Comparison of ENCODE assay signal across 9 cellular contexts in genomic region chr15:92879949-92880725, GRCh38. TPM values are rescaled to one million over a fixed set of nuclear protein-coding genes. Genes with fewer than 3 reads are reported as not detected.
DNase-seq lines count a peak whose midpoint lies in the region; ATAC-seq, FAIRE-seq and TF ChIP-seq lines count a peak whose summit lies in the region.
"Had no signal": no experiment of that assay in that cellular context is flagged by ENCODE, and none has a peak within 500 bp of the region (broad histone marks: within the 10 kb centered on the region; RNA-seq: fewer than 3 reads in every experiment).

No MANE protein-coding gene starts in this region.

- H3K27me3 ChIP-seq in ACC112 (ENCODE audit: insufficient read depth, low read length) (no peaks in the 10 kb centered on the region), KMS-11 (ENCODE audit: insufficient read depth, low read depth) (no peaks in the 10 kb centered on the region), K562 (ENCODE audit: control insufficient read depth in 2 of 2, insufficient read depth in 2 of 2, low read length in 2 of 2) (no peaks in the 10 kb centered on the region), neural cell (ENCODE audit: insufficient read depth, low read depth, low read length) (no peaks in the 10 kb centered on the region)

- TF ChIP-seq EP300 in K562 (IDR thresholded peaks at IDR 0.05; ENCODE audit: low read length) = no peak
- TF ChIP-seq EP300 in neural cell (conservative IDR thresholded peaks at IDR 0.05; ENCODE audit: poor library complexity, severe bottlenecking) = no peak

- no peak overlapping the region for H3K4me3 ChIP-seq in ACC112 (ENCODE audit: low read depth, low read length)
- no peak overlapping the region for H3K4me3 ChIP-seq in KMS-11 (IDR thresholded peaks at IDR 0.05; ENCODE audit: insufficient read depth, low read depth, low read length)
- H3K4me3 ChIP-seq in K562 = no peak overlapping the region
- H3K4me3 ChIP-seq in neural cell (ENCODE audit: low read length) = no peak overlapping the region

- H3K79me2 ChIP-seq in ACC112 (ENCODE audit: control insufficient read depth, insufficient read depth, low read length, unreplicated experiment) (peaks cover 26% of the 10 kb centered on the region), KMS-11 (ENCODE audit: insufficient read depth, low read depth) (peaks cover 22% of the 10 kb centered on the region), K562 (ENCODE audit: control insufficient read depth, insufficient read depth, low read length) (peaks cover 40% of the 10 kb centered on the region), neural cell (replicated peaks; ENCODE audit: insufficient read depth, low read length) (peaks cover 35% of the 10 kb centered on the region)

- H2AFZ ChIP-seq in ACC112 (ENCODE audit: low read length, unreplicated experiment) (peak overlapping the region; percentile 84), KMS-11 (ENCODE audit: low read depth) (peak overlapping the region; percentile 9; the same call in 1 of the 2 replicates), K562 (ENCODE audit: low read depth, low read length) (peak overlapping the region; percentile 76), neural cell (ENCODE audit: low read depth, low read length) (no peak overlapping the region)

- H3K9me2 ChIP-seq in neural cell (ENCODE audit: insufficient read depth, low read length) = no peaks in the 10 kb centered on the region

- H3K4me2 ChIP-seq in KMS-11 (peak overlapping the region; percentile 87), K562 (ENCODE audit: insufficient read depth, low read length) (peak overlapping the region; percentile 77), neural cell (ENCODE audit: low read length) (no peak overlapping the region)

- no peaks in the 10 kb centered on the region for H3K9me3 ChIP-seq in K562 (replicated peaks; ENCODE audit: control insufficient read depth, insufficient read depth, low read depth, low read length)
- no peaks in the 10 kb centered on the region for H3K9me3 ChIP-seq in neural cell (ENCODE audit: low read length)

- H4K20me1 ChIP-seq in KMS-11 (ENCODE audit: insufficient read depth) (peaks cover 2% of the 10 kb centered on the region; the same call in 1 of the 2 replicates), K562 (replicated peaks; ENCODE audit: control insufficient read depth, insufficient read depth, low read length) (no peaks in the 10 kb centered on the region), neural cell (ENCODE audit: insufficient read depth) (peaks cover 2% of the 10 kb centered on the region)

- H3K36me3 ChIP-seq in ACC112 (ENCODE audit: insufficient read depth, low read length) (peaks cover 7% of the 10 kb centered on the region), KMS-11 (ENCODE audit: insufficient read depth) (0 out of 2 replicates have a peak, but pooled peaks cover 8% of the 10 kb centered on the region), K562 (ENCODE audit: control insufficient read depth, insufficient read depth, low read length) (peaks cover 14% of the 10 kb centered on the region; the same call in 2 of the 3 replicates), neural cell (ENCODE audit: insufficient read depth, low read length) (no peaks in the 10 kb centered on the region)

- H3K27ac ChIP-seq in ACC112 (ENCODE audit: low read depth, low read length) (no peak overlapping the region), KMS-11 (peak overlapping the region; percentile 89), K562 (ENCODE audit: extremely low read depth, low read depth, low read length) (peak overlapping the region; percentile 85; the same call in 2 of the 3 replicates), neural cell (ENCODE audit: low read length) (peak overlapping the region; percentile 98)

- in situ Hi-C loops in K562 (cut with MboI) = loop anchor here (5.0 kb wide), 1 partner anchor 68 kb away; no protein-coding TSS in a partner anchor

- 72% methylated on average over 7 of the region's 7 CpGs for WGBS in K562 (ENCODE audit: insufficient coverage, low coverage, missing lambda C conversion rate)

- DNase-seq in K562 (ENCODE audit: extremely low read depth in 1 of 4, low spot score in 3 of 4) (no peak), COLO829 (ENCODE audit: low spot score) (no peak), KG1 (lab: John Stamatoyannopoulos, UW) (no peak)
- DNase-seq: left cardiac atrium had no signal

- no peaks in the 10 kb centered on the region for H3F3A ChIP-seq in neural cell (ENCODE audit: insufficient read depth, low read length, poor library complexity, severe bottlenecking)

- no peak for TF ChIP-seq CTCF in KMS-11 (conservative IDR thresholded peaks at IDR 0.05; ENCODE audit: low read depth, low read length)
- TF ChIP-seq CTCF in K562 (IDR thresholded peaks at IDR 0.05 in 2 of 3, conservative IDR thresholded peaks at IDR 0.05 in 1 of 3; ENCODE audit: insufficient read depth in 2 of 3, low read depth in 1 of 3, low read length in 3 of 3) = no peak
- no peak for TF ChIP-seq CTCF in neural cell (IDR thresholded peaks at IDR 0.05; ENCODE audit: poor library complexity, severe bottlenecking)

- no peak for FAIRE-seq in K562 (lab: Jason Lieb, UNC)

- intact Hi-C loops in K562 (cut with micrococcal nuclease) = no loop called here

- POLR2A ChIA-PET in K562 (lab: Yijun Ruan, JAX) = interaction anchor here (0.7 to 9.6 kb wide), 9 partner anchors 9 to 76 kb away, joined by 3 to 110 read pairs (median 4); partner anchors contain the start of gene CHD2

- TF ChIP-seq POLR2A in K562 (conservative IDR thresholded peaks at IDR 0.05) = no peak

- H3K4me1 ChIP-seq in ACC112 (ENCODE audit: control insufficient read depth, insufficient read depth, low read length, unreplicated experiment) (peaks cover 13% of the 10 kb centered on the region), KMS-11 (ENCODE audit: low read depth, poor library complexity, severe bottlenecking) (peaks cover 24% of the 10 kb centered on the region), K562 (replicated peaks in 1 of 2; ENCODE audit: control insufficient read depth in 2 of 2, insufficient read depth in 2 of 2, low read length in 2 of 2) (peaks cover 24 to 50% of the 10 kb centered on the region in 2 experiments)

- CTCF ChIA-PET in K562 (lab: Yijun Ruan, JAX; ENCODE audit: low intra/inter-chr PET ratio) = no interaction called here

- no peak for ATAC-seq in K562
- ATAC-seq in HG02798 (IDR thresholded peaks at IDR 0.05; ENCODE audit: poor library complexity, unreplicated experiment) = no peak
- no peak for ATAC-seq in GM18520 (IDR thresholded peaks at IDR 0.05; ENCODE audit: unreplicated experiment)
- ATAC-seq: left cardiac atrium had no signal

- TF ChIP-seq RAD21 in K562 (CRISPR knock-in tag; conservative IDR thresholded peaks at IDR 0.05 in 1 of 2, IDR thresholded peaks at IDR 0.05 in 1 of 2) (no peak), neural cell (conservative IDR thresholded peaks at IDR 0.05) (no peak)

- no peaks in the 10 kb centered on the region for H3K9me1 ChIP-seq in K562 (ENCODE audit: control insufficient read depth, insufficient read depth, low read length)

- H3K9ac ChIP-seq in KMS-11 (peak overlapping the region; percentile 98; the same call in 1 of the 2 replicates), K562 (ENCODE audit: insufficient read depth in 1 of 2, low read depth in 2 of 2, low read length in 2 of 2) (peak overlapping the region in 1 of 2 experiments; percentile 86; a peak in 3 of 4 replicates), neural cell (ENCODE audit: low read length) (no peak overlapping the region)

- BruUV-seq in K562 (replicated peaks; lab: Mats Ljungman, UMichigan) = no TSS peak

TF ChIP-seq in K562, 482 proteins besides CTCF, POLR2A, EP300 and RAD21:
- TF ChIP-seq ZNF253 (CRISPR knock-in tag; conservative IDR thresholded peaks at IDR 0.05) (no peak), ZNF766 (CRISPR knock-in tag; conservative IDR thresholded peaks at IDR 0.05) (0 out of 2 replicates have a peak, but pooled peaks have one; percentile 39), MAFK (IDR thresholded peaks at IDR 0.05; ENCODE audit: low read length) (0 out of 2 replicates have a peak, but pooled peaks have one; percentile 8)

TF ChIP-seq in neural cell, 6 proteins besides CTCF, POLR2A, EP300 and RAD21 (continues in another document):
- TF ChIP-seq SMC3 (conservative IDR thresholded peaks at IDR 0.05; ENCODE audit: poor library complexity) (no peak), POLR2AphosphoS5 (IDR thresholded peaks at IDR 0.05) (no peak)

RNA-seq across cellular contexts. Expression of gene CHD2, which starts 20.0 kb away (rescaled TPM):
- total RNA-seq in K562 (2011; cell fraction: chromatin; rRNA removed; ENCODE audit: low replicate concordance) = 221 and 585 TPM in 2 replicates
- 101 and 147 TPM in 2 replicates for total RNA-seq in K562 (2011; cell fraction: nucleolus; rRNA removed)
- total RNA-seq in K562 (2011; cell fraction: nucleoplasm; rRNA removed) = 282 and 390 TPM in 2 replicates
- total RNA-seq in K562 (2014; rRNA removed) = 38.9 and 47.3 TPM in 2 replicates
- 59.0 and 66.0 TPM in 2 replicates for total RNA-seq in K562 (2014; rRNA removed; fragmentation: Illumina TruSeq; extraction: Trizol)
- 45.5 and 49.7 TPM in 2 replicates for total RNA-seq in K562 (2015; rRNA removed; fragmentation: Illumina TruSeq; extraction: Trizol)
- total RNA-seq in K562 (2021) = 57.8 and 61.9 TPM in 2 replicates
- 56.2 and 63.4 TPM in 2 replicates for polyA plus RNA-seq in K562 (2011; rRNA removed)
- 32.8 and 58.4 TPM in 2 replicates for polyA plus RNA-seq in K562 (2011; cell fraction: cytosol; rRNA removed)
- polyA plus RNA-seq in K562 (2011; cell fraction: nucleus; rRNA removed) = 192 and 194 TPM in 2 replicates
- polyA plus RNA-seq in K562 (2012) = 33.7 and 57.7 TPM in 2 replicates
- polyA plus RNA-seq in K562 (2014; fragmentation: Illumina TruSeq; extraction: Trizol) = 57.6 and 70.8 TPM in 2 replicates
- 10 to 100 TPM; 50.0 to 53.6 TPM for polyA plus RNA-seq in K562 (2014; fragmentation: Nextera tagmentation; extraction: Ambion mirVana)
- polyA plus RNA-seq in K562 (2014; rRNA removed) = 55.3 and 61.3 TPM in 2 replicates
- polyA minus RNA-seq in K562 (2011; rRNA and poly(A)+ RNA removed) = 167 and 232 TPM in 2 replicates
- 39.1 and 51.9 TPM in 2 replicates for polyA minus RNA-seq in K562 (2011; cell fraction: cytosol; rRNA and poly(A)+ RNA removed)
- 209 and 435 TPM in 2 replicates for polyA minus RNA-seq in K562 (2011; cell fraction: nucleus; rRNA and poly(A)+ RNA removed)
- 101 and 113 TPM in 2 replicates for polyA plus RNA-seq in neural cell
- 222 and 250 TPM in 2 replicates for polyA minus RNA-seq in neural cell
